1 cellular context compared by ENCODE assay signal in genomic region chr7:43430412-43430811, GRCh38.
TF ChIP-seq lines count a peak whose summit lies in the region.

No MANE protein-coding gene starts in this region.

TF ChIP-seq in H1, 55 proteins besides CTCF, POLR2A, EP300 and RAD21:
- peak; percentile 57; the same call in 1 of the 2 replicates for TF ChIP-seq MAFK (IDR thresholded peaks at IDR 0.05; ENCODE audit: low read depth, low read length)
- TF ChIP-seq CBX8 (IDR thresholded peaks at IDR 0.05; ENCODE audit: borderline replicate concordance, low read depth, low read length) = no peak
- TF ChIP-seq BACH1 (IDR thresholded peaks at IDR 0.05; ENCODE audit: low read length) = peak; percentile 71
